Comparison of ENCODE assay signal across 23 cellular contexts in the genomic region with DNA sequence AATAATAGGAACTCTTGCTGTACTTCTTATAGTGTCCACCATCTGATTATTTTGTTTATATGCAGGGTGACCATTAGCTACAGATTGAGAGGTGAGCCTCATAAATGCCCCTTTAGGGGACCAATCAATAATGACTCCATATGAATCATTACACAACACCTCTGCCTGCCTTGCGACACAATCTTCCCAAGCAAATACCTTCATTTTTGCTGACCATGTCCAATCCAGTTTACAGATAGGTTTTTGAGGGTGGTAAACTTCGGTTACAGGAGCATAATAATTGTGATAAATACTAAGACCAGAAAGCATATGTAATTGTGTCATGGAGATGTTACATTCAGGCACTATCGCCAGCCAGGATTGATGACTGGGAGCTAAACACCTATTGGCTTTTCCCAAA. TPM values are rescaled to one million over a fixed set of nuclear protein-coding genes. Genes with fewer than 3 reads are reported as not detected.
DNase-seq lines count a peak whose midpoint lies in the region; ATAC-seq, FAIRE-seq and TF ChIP-seq lines count a peak whose summit lies in the region.
"Had no signal": no experiment of that assay in that cellular context is flagged by ENCODE, and none has a peak within 500 bp of the region (broad histone marks: within the 10 kb centered on the region; RNA-seq: fewer than 3 reads in every experiment).

No MANE protein-coding gene starts in this region.

- H2BK120ac ChIP-seq in IMR-90 (ENCODE audit: low read depth, low read length) = no peak overlapping the region

- TF ChIP-seq CTCF in AG10803 (conservative IDR thresholded peaks at IDR 0.05; ENCODE audit: low read length) (no peak), IMR-90 (conservative IDR thresholded peaks at IDR 0.05; ENCODE audit: low read depth, low read length) (no peak), endothelial cell of umbilical vein (IDR thresholded peaks at IDR 0.05; ENCODE audit: extremely low read depth in 1 of 2, insufficient read depth in 1 of 2, low read depth in 1 of 2, low read length in 2 of 2) (no peak)

- 0 out of 2 replicates have a peak, but pooled peaks cover 2% of the 10 kb centered on the region for H3K36me3 ChIP-seq in IMR-90 (ENCODE audit: control insufficient read depth, insufficient read depth, low read length)
- H3K36me3 ChIP-seq in endothelial cell of umbilical vein (ENCODE audit: control insufficient read depth in 2 of 2, extremely low read depth in 1 of 2, insufficient read depth in 2 of 2, low read length in 2 of 2) = no peaks in the 10 kb centered on the region
- H3K36me3 ChIP-seq: BE2C, BLaER1 had no signal

- no peak overlapping the region for H2AK5ac ChIP-seq in IMR-90 (ENCODE audit: low read depth, low read length)

- intact Hi-C loops in IMR-90 (cut with micrococcal nuclease) (no loop called here), endothelial cell of umbilical vein (cut with micrococcal nuclease) (no loop called here)

- FAIRE-seq in endothelial cell of umbilical vein (lab: Jason Lieb, UNC) = peak; percentile 42
- FAIRE-seq: A549, G401.6, GM12891, GM19239 had no signal

- ATAC-seq in IMR-90 (ENCODE audit: low read depth) (no peak), GM19324 (IDR thresholded peaks at IDR 0.05; ENCODE audit: low FRiP score, unreplicated experiment) (no peak)
- ATAC-seq: A549 had no signal

- no peak overlapping the region for H3K23ac ChIP-seq in IMR-90 (ENCODE audit: low read depth, low read length)

- no peak overlapping the region for H3K4me2 ChIP-seq in IMR-90 (ENCODE audit: low read depth, low read length)
- H3K4me2 ChIP-seq in endothelial cell of umbilical vein (ENCODE audit: insufficient read depth, low read length) = no peak overlapping the region
- H3K4me2 ChIP-seq: A549, BLaER1 had no signal

- H3K9me1 ChIP-seq in IMR-90 (ENCODE audit: insufficient read depth, low read length) = peaks cover 3% of the 10 kb centered on the region
- H3K9me1 ChIP-seq in endothelial cell of umbilical vein (replicated peaks; ENCODE audit: control insufficient read depth, extremely low read depth, insufficient read depth, low read length) = no peaks in the 10 kb centered on the region

- H2BK20ac ChIP-seq in IMR-90 (ENCODE audit: low read depth, low read length) = no peak overlapping the region

- no peaks in the 10 kb centered on the region for H3K27me3 Mint-ChIP-seq in immature natural killer cell (ENCODE audit: low read depth in 3 of 3)
- H3K27me3 Mint-ChIP-seq: CD4-positive, alpha-beta memory T cell; CD4-positive, CD25-positive, alpha-beta regulatory T cell; CD8-positive, alpha-beta memory T cell had no signal

- H3K4ac ChIP-seq in IMR-90 (ENCODE audit: low read depth, low read length) = no peak overlapping the region

- H2BK5ac ChIP-seq in IMR-90 (ENCODE audit: low read depth, low read length, poor library complexity, severe bottlenecking) = no peak overlapping the region

- H3K14ac ChIP-seq in IMR-90 (replicated peaks; ENCODE audit: low read depth, low read length) = no peak overlapping the region

- POLR2A ChIA-PET in IMR-90 (lab: Charles Lee; ENCODE audit: unreplicated experiment) = no interaction called here
- POLR2A ChIA-PET in endothelial cell of umbilical vein (lab: Charles Lee) = no interaction called here

- H3K9me3 ChIP-seq in IMR-90 (ENCODE audit: control insufficient read depth, insufficient read depth, low read length) (no peaks in the 10 kb centered on the region), endothelial cell of umbilical vein (replicated peaks; ENCODE audit: control insufficient read depth, insufficient read depth, low read length) (no peaks in the 10 kb centered on the region)
- H3K9me3 ChIP-seq: A549, BE2C, BLaER1 had no signal

- H3K18ac ChIP-seq in IMR-90 (ENCODE audit: low read depth, low read length) = no peak overlapping the region

- no peak overlapping the region for H2AK9ac ChIP-seq in IMR-90 (replicated peaks; ENCODE audit: low read depth, low read length, poor library complexity)

- H3K27me3 ChIP-seq in IMR-90 (ENCODE audit: control insufficient read depth, insufficient read depth, low read length) = no peaks in the 10 kb centered on the region
- no peaks in the 10 kb centered on the region for H3K27me3 ChIP-seq in endothelial cell of umbilical vein (ENCODE audit: control insufficient read depth in 2 of 2, insufficient read depth in 2 of 2, low read length in 2 of 2)
- H3K27me3 ChIP-seq: BE2C, BLaER1 had no signal

- no peaks in the 10 kb centered on the region for H3K79me2 ChIP-seq in endothelial cell of umbilical vein (ENCODE audit: control insufficient read depth, insufficient read depth, low read length)

- no peaks in the 10 kb centered on the region for H3K4me1 Mint-ChIP-seq in immature natural killer cell
- H3K4me1 Mint-ChIP-seq: CD4-positive, alpha-beta memory T cell; CD4-positive, CD25-positive, alpha-beta regulatory T cell; CD8-positive, alpha-beta memory T cell had no signal

- no peaks in the 10 kb centered on the region for H3K79me1 ChIP-seq in IMR-90 (ENCODE audit: low read depth in 1 of 2, low read length in 2 of 2)

- H4K91ac ChIP-seq in IMR-90 (ENCODE audit: insufficient read depth, low read depth, low read length) = no peak overlapping the region

- CTCF ChIA-PET in IMR-90 (lab: Yijun Ruan, JAX) = interaction anchor here (0.8 kb wide), 1 partner anchor 8 kb away, joined by 3 read pairs; no protein-coding TSS in a partner anchor
- CTCF ChIA-PET in endothelial cell of umbilical vein (lab: Charles Lee) = no interaction called here

- H3K27ac ChIP-seq in IMR-90 (ENCODE audit: insufficient read depth, low read length) = no peak overlapping the region
- H3K27ac ChIP-seq in endothelial cell of umbilical vein (ENCODE audit: insufficient read depth, low read depth, low read length) = no peak overlapping the region
- H3K27ac ChIP-seq: A549, BLaER1 had no signal

- WGBS in IMR-90 (ENCODE audit: extremely low coverage in 2 of 2, insufficient read length in 1 of 2), 2 experiments = no CpG with 5 or more reads among the region's 3 CpGs

- H3K36me3 Mint-ChIP-seq in immature natural killer cell = peaks cover 0 to 18% (median 4%) of the 10 kb centered on the region in 3 donors

- in situ Hi-C loops in IMR-90 (cut with MboI; ENCODE audit: low sequenced_read_pairs) = loop anchor here (5.0 kb wide), 1 partner anchor 53 kb away; no protein-coding TSS in a partner anchor

- H4K20me1 ChIP-seq in IMR-90 (ENCODE audit: insufficient read depth, low read length) (no peaks in the 10 kb centered on the region), endothelial cell of umbilical vein (replicated peaks; ENCODE audit: control insufficient read depth, extremely low read depth, insufficient read depth, low read length) (no peaks in the 10 kb centered on the region)
- H4K20me1 ChIP-seq: BLaER1 had no signal

- no peak overlapping the region for H4K8ac ChIP-seq in IMR-90 (ENCODE audit: low read depth in 2 of 2, low read length in 2 of 2)

- DNase-seq in AG10803 (ENCODE audit: low read depth) = peak; percentile 12
- DNase-seq in IMR-90 = no peak
- DNase-seq in endothelial cell of umbilical vein (ENCODE audit: low read depth, low spot score) = no peak
- DNase-seq in immature natural killer cell = no peak
- no peak for DNase-seq in DMS53 (lab: John Stamatoyannopoulos, UW)
- DNase-seq: 8988T; BE2C; C1 segment of cervical spinal cord; CD4-positive, alpha-beta memory T cell; CD4-positive, CD25-positive, alpha-beta regulatory T cell; CD8-positive, alpha-beta memory T cell; COR-L47; DMS 273 treated with DMSO at 0.1 percent for 48 hours; DMS153; DMS79 treated with DMSO at 0.1 percent for 48 hours; GF-D8 had no signal

- TF ChIP-seq RAD21 in IMR-90 (IDR thresholded peaks at IDR 0.05; ENCODE audit: low read length) = no peak

- dilution Hi-C loops in IMR-90 (cut with HindIII; ENCODE audit: low sequenced_read_pairs, unreplicated experiment) (no loop called here), endothelial cell of umbilical vein (cut with MboI; ENCODE audit: extremely low pct_ligation_motif_present, low sequenced_read_pairs) (no loop called here)

- H2BK15ac ChIP-seq in IMR-90 (ENCODE audit: low read depth, low read length) = no peak overlapping the region

- H4K5ac ChIP-seq in IMR-90 (ENCODE audit: low read depth, low read length) = no peak overlapping the region

- peaks cover 3% of the 10 kb centered on the region; the same call in 1 of the 2 replicates for H3K4me1 ChIP-seq in IMR-90 (ENCODE audit: control insufficient read depth, insufficient read depth, low read length)
- no peaks in the 10 kb centered on the region for H3K4me1 ChIP-seq in endothelial cell of umbilical vein (ENCODE audit: control insufficient read depth, extremely low read depth, insufficient read depth, low read length)
- H3K4me1 ChIP-seq: A549, BE2C, BLaER1 had no signal

- no TSS peak for BruUV-seq in IMR-90 (replicated peaks; lab: Mats Ljungman, UMichigan)
- BruUV-seq in endothelial cell of umbilical vein (replicated peaks; lab: Mats Ljungman, UMichigan) = no TSS peak

- H2AFZ ChIP-seq in IMR-90 (replicated peaks; ENCODE audit: low read length, poor library complexity) (no peak overlapping the region), endothelial cell of umbilical vein (ENCODE audit: low read depth, low read length) (no peak overlapping the region)

- TF ChIP-seq POLR2A in IMR-90 (IDR thresholded peaks at IDR 0.05; ENCODE audit: low read depth, low read length) = no peak
- TF ChIP-seq POLR2A in endothelial cell of umbilical vein (IDR thresholded peaks at IDR 0.05; ENCODE audit: low read depth, low read length) = no peak

- no peaks in the 10 kb centered on the region for H3K9me3 Mint-ChIP-seq in immature natural killer cell
- H3K9me3 Mint-ChIP-seq: CD14-positive monocyte; CD4-positive, alpha-beta memory T cell; CD4-positive, CD25-positive, alpha-beta regulatory T cell; CD8-positive, alpha-beta memory T cell had no signal

- H3K9ac ChIP-seq in IMR-90 (ENCODE audit: low read depth, low read length) (no peak overlapping the region), endothelial cell of umbilical vein (replicated peaks; ENCODE audit: extremely low read depth, insufficient read depth, low read length) (no peak overlapping the region)
- H3K9ac ChIP-seq: BLaER1 had no signal

- no peak overlapping the region for H3K27ac Mint-ChIP-seq in immature natural killer cell
- H3K27ac Mint-ChIP-seq: CD14-positive monocyte; CD4-positive, alpha-beta memory T cell; CD4-positive, CD25-positive, alpha-beta regulatory T cell; CD8-positive, alpha-beta memory T cell had no signal

- H3K56ac ChIP-seq in IMR-90 (ENCODE audit: extremely low read depth, insufficient read depth, low read length) = no peak overlapping the region

- H3K4me3 ChIP-seq in AG10803 (ENCODE audit: low read length) (no peak overlapping the region), IMR-90 (ENCODE audit: insufficient read depth, low read depth, low read length) (no peak overlapping the region), endothelial cell of umbilical vein (replicated peaks in 1 of 3; ENCODE audit: insufficient read depth in 1 of 3, low read depth in 1 of 3, low read length in 3 of 3) (no peak overlapping the region)
- H3K4me3 ChIP-seq: A549, BLaER1 had no signal

- no peak overlapping the region for H3K4me3 Mint-ChIP-seq in immature natural killer cell
- H3K4me3 Mint-ChIP-seq: CD14-positive monocyte; CD4-positive, alpha-beta memory T cell; CD4-positive, CD25-positive, alpha-beta regulatory T cell; CD8-positive, alpha-beta memory T cell had no signal

RNA-seq across cellular contexts. Expression of a gene that starts 23.6 kb away (rescaled TPM):
- total RNA-seq in IMR-90 (2012; rRNA removed) = 0.56 and 0.72 TPM in 2 replicates
- polyA plus RNA-seq in IMR-90 (2012; rRNA removed) = 1.2 and 1.4 TPM in 2 replicates
- 0.89 and 1.9 TPM in 2 replicates for polyA plus RNA-seq in IMR-90 (2012; cell fraction: cytosol; rRNA removed)
- 1.4 TPM in 2 replicates for polyA plus RNA-seq in IMR-90 (2012; cell fraction: nucleus; rRNA removed; ENCODE audit: low replicate concordance)
- 4.9 and 6.1 TPM in 2 replicates for total RNA-seq in endothelial cell of umbilical vein
- 4.0 and 5.5 TPM in 2 replicates for polyA plus RNA-seq in endothelial cell of umbilical vein
- polyA plus RNA-seq in endothelial cell of umbilical vein (2011; cell fraction: cytosol; rRNA removed) = 2.3 and 3.2 TPM in 2 replicates
- 2.5 and 3.1 TPM in 2 replicates for polyA plus RNA-seq in endothelial cell of umbilical vein (2011; cell fraction: nucleus; rRNA removed)
- polyA plus RNA-seq in endothelial cell of umbilical vein (2012) = 16.2 and 17.4 TPM in 2 replicates
- 2.0 and 2.2 TPM in 2 replicates for polyA minus RNA-seq in endothelial cell of umbilical vein
- polyA minus RNA-seq in endothelial cell of umbilical vein (2011; cell fraction: cytosol; rRNA and poly(A)+ RNA removed) = not detected
- 0.38 and 0.82 TPM in 2 replicates for polyA minus RNA-seq in endothelial cell of umbilical vein (2011; cell fraction: nucleus; rRNA and poly(A)+ RNA removed)
- polyA plus RNA-seq in immature natural killer cell = under 1 TPM; 0.30 to 0.66 (median 0.32) TPM
- total RNA-seq: CD4-positive, alpha-beta memory T cell; CD4-positive, CD25-positive, alpha-beta regulatory T cell had no signal
- polyA plus RNA-seq: CD14-positive monocyte; CD4-positive, alpha-beta memory T cell had no signal
